In genomic region chr14:26963696-26964095, GRCh38 we compare ENCODE assay signal across 27 cellular contexts.
DNase-seq lines count a peak whose midpoint lies in the region; ATAC-seq, FAIRE-seq and TF ChIP-seq lines count a peak whose summit lies in the region.
"Had no signal": no experiment of that assay in that cellular context is flagged by ENCODE, and none has a peak within 500 bp of the region (broad histone marks: within the 10 kb centered on the region; RNA-seq: fewer than 3 reads in every experiment).

No MANE protein-coding gene starts in this region.

- intact Hi-C loops in MCF 10A (cut with micrococcal nuclease): no loop called here
- intact Hi-C loops in mammary epithelial cell (cut with micrococcal nuclease): no loop called here

- CTCF ChIA-PET in MCF 10A (lab: Yijun Ruan, JAX): interaction anchor here (0.6 to 2.8 kb wide), 2 partner anchors 21 to 365 kb away, joined by 4 to 12 read pairs; no protein-coding TSS in a partner anchor
- CTCF ChIA-PET in mammary epithelial cell (lab: Charles Lee; ENCODE audit: low non-redundant PET): no interaction called here
- CTCF ChIA-PET in H1 (lab: Charles Lee; ENCODE audit: partially characterized antibody): interaction anchor here (1.1 to 1.9 kb wide), 2 partner anchors 46 to 301 kb away, joined by 3 to 4 read pairs; no protein-coding TSS in a partner anchor

- in situ Hi-C loops in mammary epithelial cell (cut with MboI; ENCODE audit: low sequenced_read_pairs in 2 of 2): no loop called here

- no peak overlapping the region for H3K4ac ChIP-seq in H1 (replicated peaks; ENCODE audit: insufficient read length, low read depth, low read length)

- no peak overlapping the region for H2AK5ac ChIP-seq in H1 (ENCODE audit: low read depth, low read length)

- H3K4me3 ChIP-seq in mammary epithelial cell (replicated peaks in 1 of 3; ENCODE audit: insufficient read depth in 1 of 3, low read depth in 2 of 3, low read length in 3 of 3): no peak overlapping the region
- H3K4me3 ChIP-seq in H1 (ENCODE audit: extremely low read depth in 1 of 4, insufficient read depth in 2 of 4, low read depth in 3 of 4, low read length in 4 of 4): no peak overlapping the region
- H3K4me3 ChIP-seq: cardiac muscle cell, GM23338, hepatocyte, thyroid gland had no signal

- no peak overlapping the region for H3K4me3 Mint-ChIP-seq in MCF 10A (ENCODE audit: unreplicated experiment)
- H3K4me3 Mint-ChIP-seq in mesothelial cell of epicardium: no peak overlapping the region
- H3K4me3 Mint-ChIP-seq: activated CD8-positive, alpha-beta T cell treated with anti-CD3 and anti-CD28 coated beads, Interleukin-2, amount 10 ng/mL, durations not matched to agents 7 days and 5 days; GM23338 had no signal

- H3K23me2 ChIP-seq in H1 (ENCODE audit: low read depth, low read length): no peaks in the 10 kb centered on the region

- no peak for TF ChIP-seq POLR2A in H1 (IDR thresholded peaks at IDR 0.05; ENCODE audit: control extremely low read depth in 1 of 2, low read depth in 2 of 2, low read length in 2 of 2)

- H2AFZ ChIP-seq in mammary epithelial cell (ENCODE audit: low read depth, low read length): no peak overlapping the region
- H2AFZ ChIP-seq in H1 (ENCODE audit: low read length): 0 out of 2 replicates have a peak overlapping the region, but pooled peaks have one; percentile 19
- H2AFZ ChIP-seq: GM23338, hepatocyte had no signal

- no peak overlapping the region for H4K91ac ChIP-seq in H1 (replicated peaks; ENCODE audit: insufficient read length, low read length)

- TF ChIP-seq RAD21 in H1 (IDR thresholded peaks at IDR 0.05 in 1 of 2, conservative IDR thresholded peaks at IDR 0.05 in 1 of 2; ENCODE audit: low read depth in 2 of 2, low read length in 2 of 2): no peak

- H3K14ac ChIP-seq in H1 (ENCODE audit: insufficient read length): no peak overlapping the region

- H4K20me1 ChIP-seq in mammary epithelial cell (ENCODE audit: insufficient read depth, low read length) (no peaks in the 10 kb centered on the region), H1 (replicated peaks in 1 of 2; ENCODE audit: control insufficient read depth in 1 of 2, insufficient read depth in 2 of 2, low read length in 2 of 2) (no peaks in the 10 kb centered on the region)

- no peak overlapping the region for H4K8ac ChIP-seq in H1 (ENCODE audit: extremely low read depth, insufficient read depth, low read length)

- H3K9me3 ChIP-seq in mammary epithelial cell (replicated peaks; ENCODE audit: insufficient read depth, low read length) (peaks cover 31% of the 10 kb centered on the region), H1 (ENCODE audit: insufficient read depth in 2 of 2, low read depth in 1 of 2, low read length in 1 of 2) (no peaks in the 10 kb centered on the region)
- H3K9me3 ChIP-seq: Caco-2, thyroid gland had no signal

- WGBS in mammary epithelial cell (ENCODE audit: low coverage, missing lambda C conversion rate): 46% methylated on average over 4 of the region's 4 CpGs
- 90% methylated on average over 4 of the region's 4 CpGs; no CpG with 5 or more reads in 1 of the 2 experiments for WGBS in H1 (ENCODE audit: extremely low coverage in 1 of 2, insufficient coverage in 1 of 2, insufficient read length in 1 of 2, insufficient replicate concordance in 2 of 2, low coverage in 1 of 2, low lambda C conversion rate in 2 of 2, missing lambda C conversion rate in 1 of 2), 2 experiments

- H3K27me3 Mint-ChIP-seq in MCF 10A (ENCODE audit: insufficient read depth, unreplicated experiment): peaks cover 17% of the 10 kb centered on the region
- no peaks in the 10 kb centered on the region for H3K27me3 Mint-ChIP-seq in mesothelial cell of epicardium (ENCODE audit: low read depth)

- H3K79me2 ChIP-seq in mammary epithelial cell (ENCODE audit: insufficient read depth, low read length): no peaks in the 10 kb centered on the region
- no peaks in the 10 kb centered on the region for H3K79me2 ChIP-seq in H1 (ENCODE audit: control insufficient read depth in 1 of 2, insufficient read depth in 2 of 2, low read length in 2 of 2)
- H3K79me2 ChIP-seq: hepatocyte had no signal

- no peak overlapping the region for H3K4me2 ChIP-seq in mammary epithelial cell (ENCODE audit: insufficient read depth, low read depth, low read length)
- no peak overlapping the region for H3K4me2 ChIP-seq in H1 (ENCODE audit: insufficient read depth in 1 of 2, low read depth in 2 of 2, low read length in 2 of 2)
- H3K4me2 ChIP-seq: GM23338, hepatocyte had no signal

- TF ChIP-seq EP300 in H1 (IDR thresholded peaks at IDR 0.05; ENCODE audit: borderline replicate concordance in 1 of 2, low read depth in 2 of 2, low read length in 2 of 2): no peak

- H2BK20ac ChIP-seq in H1 (ENCODE audit: low read length): no peak overlapping the region

- H3K23ac ChIP-seq in H1 (ENCODE audit: insufficient read length): no peak overlapping the region

- H3K18ac ChIP-seq in H1 (ENCODE audit: extremely low read depth, low read length): no peak overlapping the region

- H3K9me3 Mint-ChIP-seq in MCF 10A (ENCODE audit: unreplicated experiment): no peaks in the 10 kb centered on the region
- H3K9me3 Mint-ChIP-seq in mesothelial cell of epicardium: no peaks in the 10 kb centered on the region
- H3K9me3 Mint-ChIP-seq: GM23338 had no signal

- no peaks in the 10 kb centered on the region for H3K36me3 ChIP-seq in mammary epithelial cell (ENCODE audit: insufficient read depth, low read length)
- H3K36me3 ChIP-seq in H1 (ENCODE audit: control insufficient read depth in 2 of 4, insufficient read depth in 4 of 4, low read length in 3 of 4): no peaks in the 10 kb centered on the region
- H3K36me3 ChIP-seq: cardiac muscle cell, thyroid gland had no signal

- H3K27ac ChIP-seq in mammary epithelial cell (ENCODE audit: insufficient read depth, low read depth, low read length) (no peak overlapping the region), H1 (ENCODE audit: low read depth, low read length) (no peak overlapping the region)
- H3K27ac ChIP-seq: cardiac muscle cell, foreskin keratinocyte, hepatocyte, thyroid gland had no signal

- TF ChIP-seq CTCF in MCF 10A (IDR thresholded peaks at IDR 0.05; ENCODE audit: unreplicated experiment) (no peak), mammary epithelial cell (conservative IDR thresholded peaks at IDR 0.05 in 1 of 2, IDR thresholded peaks at IDR 0.05 in 1 of 2; ENCODE audit: extremely low read depth in 1 of 2, insufficient read depth in 1 of 2, low read depth in 1 of 2, low read length in 2 of 2) (no peak), H1 (IDR thresholded peaks at IDR 0.05; ENCODE audit: control extremely low read depth in 1 of 3, insufficient read depth in 1 of 3, low read depth in 1 of 3, low read length in 3 of 3) (no peak), mesothelial cell of epicardium (IDR thresholded peaks at IDR 0.05; ENCODE audit: unreplicated experiment) (no peak)

- no peak overlapping the region for H4K5ac ChIP-seq in H1 (ENCODE audit: insufficient read length, low read depth, low read length)

- no peak overlapping the region for H3K27ac Mint-ChIP-seq in MCF 10A (ENCODE audit: low read depth, unreplicated experiment)
- peak overlapping the region; percentile 3 for H3K27ac Mint-ChIP-seq in mesothelial cell of epicardium
- H3K27ac Mint-ChIP-seq: activated CD8-positive, alpha-beta T cell treated with anti-CD3 and anti-CD28 coated beads, Interleukin-2, amount 10 ng/mL, durations not matched to agents 7 days and 5 days; GM23338 had no signal

- H3K9ac ChIP-seq in mammary epithelial cell (ENCODE audit: insufficient read depth, low read length): no peak overlapping the region
- H3K9ac ChIP-seq in H1 (replicated peaks in 1 of 4; ENCODE audit: extremely low read depth in 1 of 4, low read depth in 3 of 4, low read length in 3 of 4): no peak overlapping the region

- no peak overlapping the region for H2BK5ac ChIP-seq in H1 (ENCODE audit: low read depth, low read length)

- no peaks in the 10 kb centered on the region for H3K27me3 ChIP-seq in mammary epithelial cell (ENCODE audit: insufficient read depth, low read length)
- H3K27me3 ChIP-seq in H1 (replicated peaks in 1 of 4; ENCODE audit: control insufficient read depth in 3 of 4, extremely low read depth in 1 of 4, insufficient read depth in 3 of 4, low read length in 3 of 4): no peaks in the 10 kb centered on the region
- H3K27me3 ChIP-seq: cardiac muscle cell, foreskin keratinocyte, hepatocyte, thyroid gland had no signal

- peak; percentile 39 for DNase-seq in MCF 10A (ENCODE audit: unreplicated experiment)
- no peak for DNase-seq in mammary epithelial cell
- no peak for DNase-seq in H1 (ENCODE audit: low read depth in 1 of 2, low spot score in 2 of 2)
- DNase-seq in mesothelial cell of epicardium (ENCODE audit: low spot score in 2 of 2, unreplicated experiment in 2 of 2): no peak
- DNase-seq in hypothalamus (lab: John Stamatoyannopoulos, UW): no peak
- no peak for DNase-seq in GF-D8 (lab: John Stamatoyannopoulos, UW)
- DNase-seq in NCI-H1105 (lab: John Stamatoyannopoulos, UW): no peak
- DNase-seq: activated CD8-positive, alpha-beta T cell treated with anti-CD3 and anti-CD28 coated beads, Interleukin-2, amount 10 ng/mL, durations not matched to agents 7 days and 5 days; activated naive CD4-positive, alpha-beta T cell; activated T-cell treated with anti-CD3 and anti-CD28 coated beads, Interleukin-2, amount 50 U/mL, for 1 hour; amniotic stem cell; Caco-2; cortex of kidney; DMS79 treated with DMSO at 0.1 percent for 48 hours; NCI-H1092 treated with DMSO at 0.1 percent for 48 hours; NCI-H2029; NCI-H524; stimulated activated CD4-positive, alpha-beta T cell treated with anti-CD3 and anti-CD28 coated beads, Interleukin-4, amount 100 ng/mL, for 24 hours; stimulated activated naive CD4-positive, alpha-beta T cell treated with Interleukin-2 at 50 U/mL for 16 hours; thyroid gland had no signal

- no peaks in the 10 kb centered on the region for H3K4me1 Mint-ChIP-seq in MCF 10A (ENCODE audit: insufficient read depth, unreplicated experiment)
- peaks cover 28% of the 10 kb centered on the region for H3K4me1 Mint-ChIP-seq in mesothelial cell of epicardium

- no peak overlapping the region for H2BK12ac ChIP-seq in H1 (ENCODE audit: low read depth, low read length)

- no peaks in the 10 kb centered on the region for H3K4me1 ChIP-seq in mammary epithelial cell (ENCODE audit: insufficient read depth, low read length)
- H3K4me1 ChIP-seq in H1 (replicated peaks in 1 of 4; ENCODE audit: control insufficient read depth in 3 of 4, insufficient read depth in 4 of 4, low read length in 3 of 4): peaks cover 0 to 7% (median 3%) of the 10 kb centered on the region in 4 experiments; a peak in 2 of 7 replicates
- H3K4me1 ChIP-seq: Caco-2, foreskin keratinocyte, thyroid gland had no signal

- FAIRE-seq in H1 (lab: Jason Lieb, UNC): no peak
- FAIRE-seq: endometrium, GM12892 had no signal

- H3K79me1 ChIP-seq in H1 (ENCODE audit: low read depth, low read length): no peaks in the 10 kb centered on the region

- POLR2A ChIA-PET in MCF 10A (lab: Yijun Ruan, JAX): no interaction called here
- POLR2A ChIA-PET in H1 (lab: Charles Lee; ENCODE audit: partially characterized antibody): no interaction called here

- dilution Hi-C loops in mammary epithelial cell (cut with HindIII; ENCODE audit: low sequenced_read_pairs): no loop called here

- H3K56ac ChIP-seq in H1 (replicated peaks; ENCODE audit: insufficient read length, low read depth, low read length): no peak overlapping the region

- no peak for ATAC-seq in GM18907 (IDR thresholded peaks at IDR 0.05; ENCODE audit: unreplicated experiment)
- ATAC-seq: activated CD8-positive, alpha-beta T cell treated with anti-CD3 and anti-CD28 coated beads, Interleukin-2, amount 10 ng/mL, durations not matched to agents 7 days and 5 days; foreskin keratinocyte; GM23338 had no signal

- H2BK15ac ChIP-seq in H1 (ENCODE audit: low read length): no peak overlapping the region

- H2BK120ac ChIP-seq in H1 (replicated peaks; ENCODE audit: low read depth, low read length): no peak overlapping the region

- BruUV-seq in MCF 10A (replicated peaks; lab: Mats Ljungman, UMichigan): no TSS peak
- BruUV-seq in mammary epithelial cell (replicated peaks; lab: Mats Ljungman, UMichigan): no TSS peak

- H3K36me3 Mint-ChIP-seq in MCF 10A (ENCODE audit: insufficient read depth, unreplicated experiment) (no peaks in the 10 kb centered on the region), mesothelial cell of epicardium (no peaks in the 10 kb centered on the region)
